ENCODE assay signal across 10 cellular contexts in genomic region chr11:9092085-9092484, GRCh38.
A peak's percentile ranks its signal among the peaks of the same experiment; 100 is the strongest.
DNase-seq lines count a peak whose midpoint lies in the region; ATAC-seq and TF ChIP-seq lines count a peak whose summit lies in the region.
"Had no signal": no experiment of that assay in that cellular context is flagged by ENCODE, and none has a peak within 500 bp of the region (broad histone marks: within the 10 kb centered on the region; RNA-seq: fewer than 3 reads in every experiment).

No MANE protein-coding gene starts in this region.

- peak overlapping the region; percentile 24 for H3K4me3 Mint-ChIP-seq in stimulated activated naive CD8-positive, alpha-beta T cell treated with anti-CD3 and anti-CD28 coated beads, Interleukin-15, Interleukin-2, amounts not matched to agents 100 ng/mL and 50 ng/mL, for 24 hours
- H3K4me3 Mint-ChIP-seq in nephron progenitor cell, result peak overlapping the region; percentile 72

- peaks cover 4% of the 10 kb centered on the region for H3K4me1 Mint-ChIP-seq in stimulated activated naive CD8-positive, alpha-beta T cell treated with anti-CD3 and anti-CD28 coated beads, Interleukin-15, Interleukin-2, amounts not matched to agents 100 ng/mL and 50 ng/mL, for 24 hours (ENCODE audit: low read depth)
- peaks cover 27% of the 10 kb centered on the region for H3K4me1 Mint-ChIP-seq in nephron progenitor cell

- no peak for ATAC-seq in stimulated activated naive CD8-positive, alpha-beta T cell treated with anti-CD3 and anti-CD28 coated beads, Interleukin-15, Interleukin-2, amounts not matched to agents 100 U/mL and 50 U/mL, for 24 hours
- ATAC-seq in HG02852 (IDR thresholded peaks at IDR 0.05; ENCODE audit: unreplicated experiment), result no peak

- no peak overlapping the region for H3K27ac Mint-ChIP-seq in stimulated activated naive CD8-positive, alpha-beta T cell treated with anti-CD3 and anti-CD28 coated beads, Interleukin-15, Interleukin-2, amounts not matched to agents 100 ng/mL and 50 ng/mL, for 24 hours
- H3K27ac Mint-ChIP-seq in nephron progenitor cell, result no peak overlapping the region

- peak overlapping the region; percentile 79 for H3K4me3 ChIP-seq in coronary artery

- DNase-seq in stimulated activated naive CD8-positive, alpha-beta T cell treated with anti-CD3 and anti-CD28 coated beads, Interleukin-15, Interleukin-2, amounts not matched to agents 100 U/mL and 50 U/mL, for 24 hours, result no peak
- no peak for DNase-seq in coronary artery (ENCODE audit: low spot score)
- no peak for DNase-seq in nephron progenitor cell
- DNase-seq in NCI-H2107 (lab: John Stamatoyannopoulos, UW), result no peak
- no peak for DNase-seq in activated CD4-positive, CD25-positive, alpha-beta regulatory T cell treated with anti-CD3 and anti-CD28 coated beads, Interleukin-2, amount 50 U/mL, for 72 hours
- no peak for DNase-seq in dedifferentiated amniotic fluid mesenchymal stem cell (ENCODE audit: extremely low spot score)
- DNase-seq: NCI-H2029 treated with DMSO at 0.1 percent for 48 hours had no signal

- no peaks in the 10 kb centered on the region for H3K36me3 Mint-ChIP-seq in stimulated activated naive CD8-positive, alpha-beta T cell treated with anti-CD3 and anti-CD28 coated beads, Interleukin-15, Interleukin-2, amounts not matched to agents 100 ng/mL and 50 ng/mL, for 24 hours (ENCODE audit: low read depth)
- H3K36me3 Mint-ChIP-seq in nephron progenitor cell (ENCODE audit: low read depth), result no peaks in the 10 kb centered on the region

- no peak for TF ChIP-seq CTCF in coronary artery (IDR thresholded peaks at IDR 0.05)
- TF ChIP-seq CTCF in nephron progenitor cell (IDR thresholded peaks at IDR 0.05), result no peak

- H3K27me3 Mint-ChIP-seq in stimulated activated naive CD8-positive, alpha-beta T cell treated with anti-CD3 and anti-CD28 coated beads, Interleukin-15, Interleukin-2, amounts not matched to agents 100 ng/mL and 50 ng/mL, for 24 hours, result peaks cover 62% of the 10 kb centered on the region
- peaks cover 55% of the 10 kb centered on the region for H3K27me3 Mint-ChIP-seq in nephron progenitor cell (ENCODE audit: low read depth, poor library complexity)

- H3K27ac ChIP-seq in coronary artery, result no peak overlapping the region
- H3K27ac ChIP-seq: neutrophil had no signal

- no peaks in the 10 kb centered on the region for H3K9me3 Mint-ChIP-seq in stimulated activated naive CD8-positive, alpha-beta T cell treated with anti-CD3 and anti-CD28 coated beads, Interleukin-15, Interleukin-2, amounts not matched to agents 100 ng/mL and 50 ng/mL, for 24 hours
- H3K9me3 Mint-ChIP-seq in nephron progenitor cell, result no peaks in the 10 kb centered on the region
